Comparison of ENCODE assay signal across 1 cellular context in the genomic region with DNA sequence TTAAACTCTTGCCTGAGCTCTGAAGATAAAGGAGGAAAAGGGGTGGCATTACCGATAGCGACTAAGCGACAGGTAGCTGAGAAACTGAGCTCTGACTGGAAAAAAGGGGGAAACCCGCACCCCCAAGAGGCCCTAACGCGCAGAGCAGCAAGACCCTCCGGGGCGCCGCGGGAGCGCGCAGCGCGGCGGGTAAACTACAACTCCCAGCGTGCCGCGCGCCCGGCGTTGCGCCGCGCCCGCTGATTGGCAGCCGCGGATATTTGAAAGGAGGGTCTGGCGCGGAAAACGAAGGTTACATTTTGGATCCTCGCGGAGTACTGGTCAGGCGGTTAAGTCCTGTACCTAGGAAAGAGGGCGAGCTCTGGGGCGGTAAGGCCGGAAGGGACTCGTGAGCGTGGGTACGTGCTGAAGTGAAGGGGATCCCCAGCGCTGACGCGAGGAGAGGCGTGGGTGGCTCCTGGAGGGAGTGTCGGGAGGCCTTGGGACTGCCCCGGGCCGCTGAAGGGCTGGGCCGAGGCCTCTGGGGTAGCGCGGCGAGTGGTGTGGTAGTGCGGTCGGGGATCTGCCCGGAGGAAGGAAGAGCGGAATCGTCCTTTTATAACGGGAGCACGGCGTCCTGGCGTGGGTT.
A peak's percentile ranks its signal among the peaks of the same experiment; 100 is the strongest.
TF ChIP-seq lines count a peak whose summit lies in the region.

A gene (plus strand): TSS at position 291 of the 628 bp plus-strand sequence. CDS start 468 bp downstream, outside the sequence.

TF ChIP-seq in GM12878, 131 proteins besides CTCF, POLR2A, EP300 and RAD21 (continued from another document and continues in another):
- TF ChIP-seq, protein P1, sequence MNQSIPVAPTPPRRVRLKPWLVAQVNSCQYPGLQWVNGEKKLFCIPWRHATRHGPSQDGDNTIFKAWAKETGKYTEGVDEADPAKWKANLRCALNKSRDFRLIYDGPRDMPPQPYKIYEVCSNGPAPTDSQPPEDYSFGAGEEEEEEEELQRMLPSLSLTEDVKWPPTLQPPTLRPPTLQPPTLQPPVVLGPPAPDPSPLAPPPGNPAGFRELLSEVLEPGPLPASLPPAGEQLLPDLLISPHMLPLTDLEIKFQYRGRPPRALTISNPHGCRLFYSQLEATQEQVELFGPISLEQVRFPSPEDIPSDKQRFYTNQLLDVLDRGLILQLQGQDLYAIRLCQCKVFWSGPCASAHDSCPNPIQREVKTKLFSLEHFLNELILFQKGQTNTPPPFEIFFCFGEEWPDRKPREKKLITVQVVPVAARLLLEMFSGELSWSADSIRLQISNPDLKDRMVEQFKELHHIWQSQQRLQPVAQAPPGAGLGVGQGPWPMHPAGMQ (IDR thresholded peaks at IDR 0.05; ENCODE audit: borderline replicate concordance) = no peak
- TF ChIP-seq, protein P2, sequence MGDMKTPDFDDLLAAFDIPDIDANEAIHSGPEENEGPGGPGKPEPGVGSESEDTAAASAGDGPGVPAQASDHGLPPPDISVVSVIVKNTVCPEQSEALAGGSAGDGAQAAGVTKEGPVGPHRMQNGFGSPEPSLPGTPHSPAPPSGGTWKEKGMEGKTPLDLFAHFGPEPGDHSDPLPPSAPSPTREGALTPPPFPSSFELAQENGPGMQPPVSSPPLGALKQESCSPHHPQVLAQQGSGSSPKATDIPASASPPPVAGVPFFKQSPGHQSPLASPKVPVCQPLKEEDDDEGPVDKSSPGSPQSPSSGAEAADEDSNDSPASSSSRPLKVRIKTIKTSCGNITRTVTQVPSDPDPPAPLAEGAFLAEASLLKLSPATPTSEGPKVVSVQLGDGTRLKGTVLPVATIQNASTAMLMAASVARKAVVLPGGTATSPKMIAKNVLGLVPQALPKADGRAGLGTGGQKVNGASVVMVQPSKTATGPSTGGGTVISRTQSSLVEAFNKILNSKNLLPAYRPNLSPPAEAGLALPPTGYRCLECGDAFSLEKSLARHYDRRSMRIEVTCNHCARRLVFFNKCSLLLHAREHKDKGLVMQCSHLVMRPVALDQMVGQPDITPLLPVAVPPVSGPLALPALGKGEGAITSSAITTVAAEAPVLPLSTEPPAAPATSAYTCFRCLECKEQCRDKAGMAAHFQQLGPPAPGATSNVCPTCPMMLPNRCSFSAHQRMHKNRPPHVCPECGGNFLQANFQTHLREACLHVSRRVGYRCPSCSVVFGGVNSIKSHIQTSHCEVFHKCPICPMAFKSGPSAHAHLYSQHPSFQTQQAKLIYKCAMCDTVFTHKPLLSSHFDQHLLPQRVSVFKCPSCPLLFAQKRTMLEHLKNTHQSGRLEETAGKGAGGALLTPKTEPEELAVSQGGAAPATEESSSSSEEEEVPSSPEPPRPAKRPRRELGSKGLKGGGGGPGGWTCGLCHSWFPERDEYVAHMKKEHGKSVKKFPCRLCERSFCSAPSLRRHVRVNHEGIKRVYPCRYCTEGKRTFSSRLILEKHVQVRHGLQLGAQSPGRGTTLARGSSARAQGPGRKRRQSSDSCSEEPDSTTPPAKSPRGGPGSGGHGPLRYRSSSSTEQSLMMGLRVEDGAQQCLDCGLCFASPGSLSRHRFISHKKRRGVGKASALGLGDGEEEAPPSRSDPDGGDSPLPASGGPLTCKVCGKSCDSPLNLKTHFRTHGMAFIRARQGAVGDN (IDR thresholded peaks at IDR 0.05) = no peak
- TF ChIP-seq, protein P3, sequence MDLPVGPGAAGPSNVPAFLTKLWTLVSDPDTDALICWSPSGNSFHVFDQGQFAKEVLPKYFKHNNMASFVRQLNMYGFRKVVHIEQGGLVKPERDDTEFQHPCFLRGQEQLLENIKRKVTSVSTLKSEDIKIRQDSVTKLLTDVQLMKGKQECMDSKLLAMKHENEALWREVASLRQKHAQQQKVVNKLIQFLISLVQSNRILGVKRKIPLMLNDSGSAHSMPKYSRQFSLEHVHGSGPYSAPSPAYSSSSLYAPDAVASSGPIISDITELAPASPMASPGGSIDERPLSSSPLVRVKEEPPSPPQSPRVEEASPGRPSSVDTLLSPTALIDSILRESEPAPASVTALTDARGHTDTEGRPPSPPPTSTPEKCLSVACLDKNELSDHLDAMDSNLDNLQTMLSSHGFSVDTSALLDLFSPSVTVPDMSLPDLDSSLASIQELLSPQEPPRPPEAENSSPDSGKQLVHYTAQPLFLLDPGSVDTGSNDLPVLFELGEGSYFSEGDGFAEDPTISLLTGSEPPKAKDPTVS (IDR thresholded peaks at IDR 0.05; ENCODE audit: low read depth, low read length) = no peak
- TF ChIP-seq PML (IDR thresholded peaks at IDR 0.05; ENCODE audit: low read length) (no peak), MYC (IDR thresholded peaks at IDR 0.05; ENCODE audit: insufficient read depth, insufficient read length, insufficient replicate concordance, low read length, severe bottlenecking) (no peak), EED (IDR thresholded peaks at IDR 0.05; ENCODE audit: low read depth) (peak; percentile 59; the same call in 1 of the 2 replicates), IRF4 (IDR thresholded peaks at IDR 0.05; ENCODE audit: low read depth, low read length) (no peak), POLR2AphosphoS2 (IDR thresholded peaks at IDR 0.05; ENCODE audit: low read depth, low read length) (no peak), SIX5 (IDR thresholded peaks at IDR 0.05; ENCODE audit: low read depth, low read length, severe bottlenecking) (peak; percentile 88), NFXL1 (IDR thresholded peaks at IDR 0.05; ENCODE audit: borderline replicate concordance) (no peak), ETV6 (conservative IDR thresholded peaks at IDR 0.05 in 1 of 2, IDR thresholded peaks at IDR 0.05 in 1 of 2; ENCODE audit: borderline replicate concordance in 1 of 2, low read depth in 1 of 2) (no peak), JUNB (IDR thresholded peaks at IDR 0.05) (no peak), SUZ12 (IDR thresholded peaks at IDR 0.05; ENCODE audit: unreplicated experiment) (no peak), SMC3 (IDR thresholded peaks at IDR 0.05; ENCODE audit: borderline replicate concordance, low read length) (peak; percentile 37), ZSCAN29 (IDR thresholded peaks at IDR 0.05) (no peak), TCF7 (IDR thresholded peaks at IDR 0.05; ENCODE audit: borderline replicate concordance) (no peak), CBFB (IDR thresholded peaks at IDR 0.05; ENCODE audit: low read depth) (0 out of 2 replicates have a peak, but pooled peaks have one; percentile 23), HDGF (IDR thresholded peaks at IDR 0.05) (no peak), ZNF207 (IDR thresholded peaks at IDR 0.05; ENCODE audit: borderline replicate concordance) (no peak; the same call in 1 of the 2 replicates), CHD1 (IDR thresholded peaks at IDR 0.05; ENCODE audit: low read depth, low read length) (no peak), SUPT20H (IDR thresholded peaks at IDR 0.05; ENCODE audit: borderline replicate concordance, control insufficient read depth, low read depth, low read length) (no peak), STAT1 (conservative IDR thresholded peaks at IDR 0.05) (0 out of 2 replicates have a peak, but pooled peaks have one; percentile 68), STAT3 (IDR thresholded peaks at IDR 0.05; ENCODE audit: low read depth, low read length) (no peak), SMAD1 (IDR thresholded peaks at IDR 0.05; ENCODE audit: low read depth, partially characterized antibody) (no peak), RBBP5 (conservative IDR thresholded peaks at IDR 0.05) (no peak), BACH1 (IDR thresholded peaks at IDR 0.05; ENCODE audit: borderline replicate concordance) (no peak), YY1 (IDR thresholded peaks at IDR 0.05; ENCODE audit: low read depth, low read length) (peak; percentile 61), ESRRA (IDR thresholded peaks at IDR 0.05; ENCODE audit: low read length) (peak; percentile 56; the same call in 1 of the 2 replicates), SMAD5 (IDR thresholded peaks at IDR 0.05; ENCODE audit: low read depth) (no peak), SREBF2 (IDR thresholded peaks at IDR 0.05; ENCODE audit: low read length) (no peak), WRNIP1 (IDR thresholded peaks at IDR 0.05; ENCODE audit: borderline replicate concordance, low read depth, low read length) (no peak)
- TF ChIP-seq, protein P4, sequence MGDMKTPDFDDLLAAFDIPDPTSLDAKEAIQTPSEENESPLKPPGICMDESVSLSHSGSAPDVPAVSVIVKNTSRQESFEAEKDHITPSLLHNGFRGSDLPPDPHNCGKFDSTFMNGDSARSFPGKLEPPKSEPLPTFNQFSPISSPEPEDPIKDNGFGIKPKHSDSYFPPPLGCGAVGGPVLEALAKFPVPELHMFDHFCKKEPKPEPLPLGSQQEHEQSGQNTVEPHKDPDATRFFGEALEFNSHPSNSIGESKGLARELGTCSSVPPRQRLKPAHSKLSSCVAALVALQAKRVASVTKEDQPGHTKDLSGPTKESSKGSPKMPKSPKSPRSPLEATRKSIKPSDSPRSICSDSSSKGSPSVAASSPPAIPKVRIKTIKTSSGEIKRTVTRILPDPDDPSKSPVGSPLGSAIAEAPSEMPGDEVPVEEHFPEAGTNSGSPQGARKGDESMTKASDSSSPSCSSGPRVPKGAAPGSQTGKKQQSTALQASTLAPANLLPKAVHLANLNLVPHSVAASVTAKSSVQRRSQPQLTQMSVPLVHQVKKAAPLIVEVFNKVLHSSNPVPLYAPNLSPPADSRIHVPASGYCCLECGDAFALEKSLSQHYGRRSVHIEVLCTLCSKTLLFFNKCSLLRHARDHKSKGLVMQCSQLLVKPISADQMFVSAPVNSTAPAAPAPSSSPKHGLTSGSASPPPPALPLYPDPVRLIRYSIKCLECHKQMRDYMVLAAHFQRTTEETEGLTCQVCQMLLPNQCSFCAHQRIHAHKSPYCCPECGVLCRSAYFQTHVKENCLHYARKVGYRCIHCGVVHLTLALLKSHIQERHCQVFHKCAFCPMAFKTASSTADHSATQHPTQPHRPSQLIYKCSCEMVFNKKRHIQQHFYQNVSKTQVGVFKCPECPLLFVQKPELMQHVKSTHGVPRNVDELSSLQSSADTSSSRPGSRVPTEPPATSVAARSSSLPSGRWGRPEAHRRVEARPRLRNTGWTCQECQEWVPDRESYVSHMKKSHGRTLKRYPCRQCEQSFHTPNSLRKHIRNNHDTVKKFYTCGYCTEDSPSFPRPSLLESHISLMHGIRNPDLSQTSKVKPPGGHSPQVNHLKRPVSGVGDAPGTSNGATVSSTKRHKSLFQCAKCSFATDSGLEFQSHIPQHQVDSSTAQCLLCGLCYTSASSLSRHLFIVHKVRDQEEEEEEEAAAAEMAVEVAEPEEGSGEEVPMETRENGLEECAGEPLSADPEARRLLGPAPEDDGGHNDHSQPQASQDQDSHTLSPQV (IDR thresholded peaks at IDR 0.05) = no peak
- TF ChIP-seq, protein P5, sequence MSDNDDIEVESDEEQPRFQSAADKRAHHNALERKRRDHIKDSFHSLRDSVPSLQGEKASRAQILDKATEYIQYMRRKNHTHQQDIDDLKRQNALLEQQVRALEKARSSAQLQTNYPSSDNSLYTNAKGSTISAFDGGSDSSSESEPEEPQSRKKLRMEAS (IDR thresholded peaks at IDR 0.05; ENCODE audit: low read depth, low read length) = 0 out of 2 replicates have a peak, but pooled peaks have one; percentile 47
- TF ChIP-seq, protein P6, sequence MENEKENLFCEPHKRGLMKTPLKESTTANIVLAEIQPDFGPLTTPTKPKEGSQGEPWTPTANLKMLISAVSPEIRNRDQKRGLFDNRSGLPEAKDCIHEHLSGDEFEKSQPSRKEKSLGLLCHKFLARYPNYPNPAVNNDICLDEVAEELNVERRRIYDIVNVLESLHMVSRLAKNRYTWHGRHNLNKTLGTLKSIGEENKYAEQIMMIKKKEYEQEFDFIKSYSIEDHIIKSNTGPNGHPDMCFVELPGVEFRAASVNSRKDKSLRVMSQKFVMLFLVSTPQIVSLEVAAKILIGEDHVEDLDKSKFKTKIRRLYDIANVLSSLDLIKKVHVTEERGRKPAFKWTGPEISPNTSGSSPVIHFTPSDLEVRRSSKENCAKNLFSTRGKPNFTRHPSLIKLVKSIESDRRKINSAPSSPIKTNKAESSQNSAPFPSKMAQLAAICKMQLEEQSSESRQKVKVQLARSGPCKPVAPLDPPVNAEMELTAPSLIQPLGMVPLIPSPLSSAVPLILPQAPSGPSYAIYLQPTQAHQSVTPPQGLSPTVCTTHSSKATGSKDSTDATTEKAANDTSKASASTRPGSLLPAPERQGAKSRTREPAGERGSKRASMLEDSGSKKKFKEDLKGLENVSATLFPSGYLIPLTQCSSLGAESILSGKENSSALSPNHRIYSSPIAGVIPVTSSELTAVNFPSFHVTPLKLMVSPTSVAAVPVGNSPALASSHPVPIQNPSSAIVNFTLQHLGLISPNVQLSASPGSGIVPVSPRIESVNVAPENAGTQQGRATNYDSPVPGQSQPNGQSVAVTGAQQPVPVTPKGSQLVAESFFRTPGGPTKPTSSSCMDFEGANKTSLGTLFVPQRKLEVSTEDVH (IDR thresholded peaks at IDR 0.05; ENCODE audit: low read depth, partially characterized antibody) = no peak
- TF ChIP-seq, protein P7, sequence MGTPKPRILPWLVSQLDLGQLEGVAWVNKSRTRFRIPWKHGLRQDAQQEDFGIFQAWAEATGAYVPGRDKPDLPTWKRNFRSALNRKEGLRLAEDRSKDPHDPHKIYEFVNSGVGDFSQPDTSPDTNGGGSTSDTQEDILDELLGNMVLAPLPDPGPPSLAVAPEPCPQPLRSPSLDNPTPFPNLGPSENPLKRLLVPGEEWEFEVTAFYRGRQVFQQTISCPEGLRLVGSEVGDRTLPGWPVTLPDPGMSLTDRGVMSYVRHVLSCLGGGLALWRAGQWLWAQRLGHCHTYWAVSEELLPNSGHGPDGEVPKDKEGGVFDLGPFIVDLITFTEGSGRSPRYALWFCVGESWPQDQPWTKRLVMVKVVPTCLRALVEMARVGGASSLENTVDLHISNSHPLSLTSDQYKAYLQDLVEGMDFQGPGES (IDR thresholded peaks at IDR 0.05) = peak; percentile 68
- TF ChIP-seq, protein P8, sequence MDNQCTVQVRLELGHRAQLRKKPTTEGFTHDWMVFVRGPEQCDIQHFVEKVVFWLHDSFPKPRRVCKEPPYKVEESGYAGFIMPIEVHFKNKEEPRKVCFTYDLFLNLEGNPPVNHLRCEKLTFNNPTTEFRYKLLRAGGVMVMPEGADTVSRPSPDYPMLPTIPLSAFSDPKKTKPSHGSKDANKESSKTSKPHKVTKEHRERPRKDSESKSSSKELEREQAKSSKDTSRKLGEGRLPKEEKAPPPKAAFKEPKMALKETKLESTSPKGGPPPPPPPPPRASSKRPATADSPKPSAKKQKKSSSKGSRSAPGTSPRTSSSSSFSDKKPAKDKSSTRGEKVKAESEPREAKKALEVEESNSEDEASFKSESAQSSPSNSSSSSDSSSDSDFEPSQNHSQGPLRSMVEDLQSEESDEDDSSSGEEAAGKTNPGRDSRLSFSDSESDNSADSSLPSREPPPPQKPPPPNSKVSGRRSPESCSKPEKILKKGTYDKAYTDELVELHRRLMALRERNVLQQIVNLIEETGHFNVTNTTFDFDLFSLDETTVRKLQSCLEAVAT (IDR thresholded peaks at IDR 0.05) = peak; percentile 57; the same call in 1 of the 2 replicates
- TF ChIP-seq, protein P9, sequence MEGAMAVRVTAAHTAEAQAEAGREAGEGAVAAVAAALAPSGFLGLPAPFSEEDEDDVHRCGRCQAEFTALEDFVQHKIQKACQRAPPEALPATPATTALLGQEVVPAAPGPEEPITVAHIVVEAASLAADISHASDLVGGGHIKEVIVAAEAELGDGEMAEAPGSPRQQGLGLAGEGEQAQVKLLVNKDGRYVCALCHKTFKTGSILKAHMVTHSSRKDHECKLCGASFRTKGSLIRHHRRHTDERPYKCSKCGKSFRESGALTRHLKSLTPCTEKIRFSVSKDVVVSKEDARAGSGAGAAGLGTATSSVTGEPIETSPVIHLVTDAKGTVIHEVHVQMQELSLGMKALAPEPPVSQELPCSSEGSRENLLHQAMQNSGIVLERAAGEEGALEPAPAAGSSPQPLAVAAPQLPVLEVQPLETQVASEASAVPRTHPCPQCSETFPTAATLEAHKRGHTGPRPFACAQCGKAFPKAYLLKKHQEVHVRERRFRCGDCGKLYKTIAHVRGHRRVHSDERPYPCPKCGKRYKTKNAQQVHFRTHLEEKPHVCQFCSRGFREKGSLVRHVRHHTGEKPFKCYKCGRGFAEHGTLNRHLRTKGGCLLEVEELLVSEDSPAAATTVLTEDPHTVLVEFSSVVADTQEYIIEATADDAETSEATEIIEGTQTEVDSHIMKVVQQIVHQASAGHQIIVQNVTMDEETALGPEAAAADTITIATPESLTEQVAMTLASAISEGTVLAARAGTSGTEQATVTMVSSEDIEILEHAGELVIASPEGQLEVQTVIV (IDR thresholded peaks at IDR 0.05; ENCODE audit: borderline replicate concordance, partially characterized antibody) = no peak
